ENCODE assay signal across 8 cellular contexts in genomic region chr15:82647835-82648256, GRCh38.
DNase-seq lines count a peak whose midpoint lies in the region; TF ChIP-seq lines count a peak whose summit lies in the region.

No MANE protein-coding gene starts in this region.

- H3K9me3 ChIP-seq in muscle layer of colon (ENCODE audit: low read length) = no peaks in the 10 kb centered on the region

- H3K9ac ChIP-seq in muscle layer of colon (ENCODE audit: low read length) = no peak overlapping the region

- DNase-seq in GM19238 (ENCODE audit: insufficient read length, low spot score) (peak; percentile 32), T-helper 2 cell (peak in 4 of 5 experiments; percentile 14 to 23 (median 17)), choroid plexus epithelial cell (ENCODE audit: low read depth) (no peak), GDM1 (lab: John Stamatoyannopoulos, UW) (no peak), islet precursor cell (no peak), NOMO-1 (lab: John Stamatoyannopoulos, UW; ENCODE audit: unreplicated experiment in 2 of 2) (no peak)
- peak; percentile 18 for DNase-seq in stimulated activated naive CD4-positive, alpha-beta T cell treated with Interleukin-2 at 50 U/mL for 16 hours (lab: John Stamatoyannopoulos, UW)

- peaks cover 5% of the 10 kb centered on the region for H3K4me1 ChIP-seq in muscle layer of colon (ENCODE audit: insufficient read depth, low read length)

- H3K4me3 ChIP-seq in choroid plexus epithelial cell (ENCODE audit: low read depth, low read length) = peak overlapping the region; percentile 39
- H3K4me3 ChIP-seq in muscle layer of colon (ENCODE audit: low read depth in 1 of 2, low read length in 2 of 2) = peak overlapping the region; percentile 55 to 56

- no peak overlapping the region for H3K27ac ChIP-seq in muscle layer of colon (ENCODE audit: low read depth, low read length)

- H3K27me3 ChIP-seq in muscle layer of colon (ENCODE audit: control insufficient read depth in 1 of 2, insufficient read depth in 2 of 2, low read length in 2 of 2) = peaks cover 0 to 23% of the 10 kb centered on the region in 2 donors

- H3K36me3 ChIP-seq in muscle layer of colon (ENCODE audit: insufficient read depth, low read length) = no peaks in the 10 kb centered on the region

- TF ChIP-seq CTCF in choroid plexus epithelial cell (conservative IDR thresholded peaks at IDR 0.05; ENCODE audit: low read depth, low read length) = no peak

Comparison
In these comparisons a context has a peak if more than half of its experiments do, and no peak if none do; other contexts are left out.
1. DNase-seq: peak in GM19238 (single experiment), T-helper 2 cell (4 of 5) and stimulated activated naive CD4-positive, alpha-beta T cell treated with Interleukin-2 at 50 U/mL for 16 hours (single experiment); none in choroid plexus epithelial cell (single experiment), GDM1 (single experiment), islet precursor cell (single experiment) and NOMO-1 (0 of 2).